Comparison of ENCODE assay signal across 1 cellular context in the genomic region with DNA sequence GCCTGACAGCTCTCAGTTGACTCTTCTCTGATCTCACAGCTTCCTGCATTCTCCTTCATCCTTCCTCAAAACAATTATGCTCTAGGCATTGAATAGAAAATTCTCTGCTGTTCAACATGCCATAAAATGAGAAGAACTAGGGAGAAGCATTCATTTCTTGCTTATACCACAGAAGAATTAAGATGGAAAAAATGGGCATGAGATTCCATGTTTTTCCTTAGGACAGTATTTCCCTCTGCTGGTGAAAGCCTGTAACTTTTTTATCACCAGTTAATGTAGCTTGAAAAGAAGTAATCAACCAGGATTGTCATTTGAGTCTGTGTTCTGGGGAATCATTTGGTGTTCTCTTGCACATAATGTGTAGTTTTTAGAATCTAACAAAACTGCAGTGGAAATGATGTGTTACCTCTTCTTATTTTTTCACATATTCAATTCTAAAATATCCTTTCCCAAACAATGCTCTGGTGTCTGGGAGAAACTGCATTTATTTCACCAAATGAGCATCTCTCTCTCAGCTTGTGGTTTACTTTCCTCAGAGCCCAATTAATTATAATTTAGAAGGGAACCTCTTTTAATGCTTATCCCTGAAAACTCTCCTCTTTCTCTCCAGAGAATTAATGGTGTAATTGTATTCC.
TF ChIP-seq lines count a peak whose summit lies in the region.

No MANE protein-coding gene starts in this region.

TF ChIP-seq in WTC11, 78 proteins besides CTCF, POLR2A, EP300 and RAD21:
- TF ChIP-seq, protein P1, sequence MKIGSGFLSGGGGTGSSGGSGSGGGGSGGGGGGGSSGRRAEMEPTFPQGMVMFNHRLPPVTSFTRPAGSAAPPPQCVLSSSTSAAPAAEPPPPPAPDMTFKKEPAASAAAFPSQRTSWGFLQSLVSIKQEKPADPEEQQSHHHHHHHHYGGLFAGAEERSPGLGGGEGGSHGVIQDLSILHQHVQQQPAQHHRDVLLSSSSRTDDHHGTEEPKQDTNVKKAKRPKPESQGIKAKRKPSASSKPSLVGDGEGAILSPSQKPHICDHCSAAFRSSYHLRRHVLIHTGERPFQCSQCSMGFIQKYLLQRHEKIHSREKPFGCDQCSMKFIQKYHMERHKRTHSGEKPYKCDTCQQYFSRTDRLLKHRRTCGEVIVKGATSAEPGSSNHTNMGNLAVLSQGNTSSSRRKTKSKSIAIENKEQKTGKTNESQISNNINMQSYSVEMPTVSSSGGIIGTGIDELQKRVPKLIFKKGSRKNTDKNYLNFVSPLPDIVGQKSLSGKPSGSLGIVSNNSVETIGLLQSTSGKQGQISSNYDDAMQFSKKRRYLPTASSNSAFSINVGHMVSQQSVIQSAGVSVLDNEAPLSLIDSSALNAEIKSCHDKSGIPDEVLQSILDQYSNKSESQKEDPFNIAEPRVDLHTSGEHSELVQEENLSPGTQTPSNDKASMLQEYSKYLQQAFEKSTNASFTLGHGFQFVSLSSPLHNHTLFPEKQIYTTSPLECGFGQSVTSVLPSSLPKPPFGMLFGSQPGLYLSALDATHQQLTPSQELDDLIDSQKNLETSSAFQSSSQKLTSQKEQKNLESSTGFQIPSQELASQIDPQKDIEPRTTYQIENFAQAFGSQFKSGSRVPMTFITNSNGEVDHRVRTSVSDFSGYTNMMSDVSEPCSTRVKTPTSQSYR (CRISPR knock-in tag; IDR thresholded peaks at IDR 0.05), result no peak
- TF ChIP-seq, protein P2, sequence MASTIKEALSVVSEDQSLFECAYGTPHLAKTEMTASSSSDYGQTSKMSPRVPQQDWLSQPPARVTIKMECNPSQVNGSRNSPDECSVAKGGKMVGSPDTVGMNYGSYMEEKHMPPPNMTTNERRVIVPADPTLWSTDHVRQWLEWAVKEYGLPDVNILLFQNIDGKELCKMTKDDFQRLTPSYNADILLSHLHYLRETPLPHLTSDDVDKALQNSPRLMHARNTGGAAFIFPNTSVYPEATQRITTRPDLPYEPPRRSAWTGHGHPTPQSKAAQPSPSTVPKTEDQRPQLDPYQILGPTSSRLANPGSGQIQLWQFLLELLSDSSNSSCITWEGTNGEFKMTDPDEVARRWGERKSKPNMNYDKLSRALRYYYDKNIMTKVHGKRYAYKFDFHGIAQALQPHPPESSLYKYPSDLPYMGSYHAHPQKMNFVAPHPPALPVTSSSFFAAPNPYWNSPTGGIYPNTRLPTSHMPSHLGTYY (CRISPR knock-in tag; IDR thresholded peaks at IDR 0.05), result no peak
- TF ChIP-seq, protein P3, sequence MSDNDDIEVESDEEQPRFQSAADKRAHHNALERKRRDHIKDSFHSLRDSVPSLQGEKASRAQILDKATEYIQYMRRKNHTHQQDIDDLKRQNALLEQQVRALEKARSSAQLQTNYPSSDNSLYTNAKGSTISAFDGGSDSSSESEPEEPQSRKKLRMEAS (CRISPR knock-in tag; IDR thresholded peaks at IDR 0.05), result no peak
- TF ChIP-seq, protein P4, sequence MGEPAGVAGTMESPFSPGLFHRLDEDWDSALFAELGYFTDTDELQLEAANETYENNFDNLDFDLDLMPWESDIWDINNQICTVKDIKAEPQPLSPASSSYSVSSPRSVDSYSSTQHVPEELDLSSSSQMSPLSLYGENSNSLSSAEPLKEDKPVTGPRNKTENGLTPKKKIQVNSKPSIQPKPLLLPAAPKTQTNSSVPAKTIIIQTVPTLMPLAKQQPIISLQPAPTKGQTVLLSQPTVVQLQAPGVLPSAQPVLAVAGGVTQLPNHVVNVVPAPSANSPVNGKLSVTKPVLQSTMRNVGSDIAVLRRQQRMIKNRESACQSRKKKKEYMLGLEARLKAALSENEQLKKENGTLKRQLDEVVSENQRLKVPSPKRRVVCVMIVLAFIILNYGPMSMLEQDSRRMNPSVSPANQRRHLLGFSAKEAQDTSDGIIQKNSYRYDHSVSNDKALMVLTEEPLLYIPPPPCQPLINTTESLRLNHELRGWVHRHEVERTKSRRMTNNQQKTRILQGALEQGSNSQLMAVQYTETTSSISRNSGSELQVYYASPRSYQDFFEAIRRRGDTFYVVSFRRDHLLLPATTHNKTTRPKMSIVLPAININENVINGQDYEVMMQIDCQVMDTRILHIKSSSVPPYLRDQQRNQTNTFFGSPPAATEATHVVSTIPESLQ (CRISPR knock-in tag; IDR thresholded peaks at IDR 0.05), result no peak
- no peak for TF ChIP-seq RELA (CRISPR knock-in tag; IDR thresholded peaks at IDR 0.05; ENCODE audit: borderline replicate concordance)
- TF ChIP-seq ZBTB21 (CRISPR knock-in tag; IDR thresholded peaks at IDR 0.05; ENCODE audit: borderline replicate concordance), result no peak
- TF ChIP-seq, protein P5, sequence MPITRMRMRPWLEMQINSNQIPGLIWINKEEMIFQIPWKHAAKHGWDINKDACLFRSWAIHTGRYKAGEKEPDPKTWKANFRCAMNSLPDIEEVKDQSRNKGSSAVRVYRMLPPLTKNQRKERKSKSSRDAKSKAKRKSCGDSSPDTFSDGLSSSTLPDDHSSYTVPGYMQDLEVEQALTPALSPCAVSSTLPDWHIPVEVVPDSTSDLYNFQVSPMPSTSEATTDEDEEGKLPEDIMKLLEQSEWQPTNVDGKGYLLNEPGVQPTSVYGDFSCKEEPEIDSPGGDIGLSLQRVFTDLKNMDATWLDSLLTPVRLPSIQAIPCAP (CRISPR knock-in tag; IDR thresholded peaks at IDR 0.05), result no peak
- TF ChIP-seq, protein P6, sequence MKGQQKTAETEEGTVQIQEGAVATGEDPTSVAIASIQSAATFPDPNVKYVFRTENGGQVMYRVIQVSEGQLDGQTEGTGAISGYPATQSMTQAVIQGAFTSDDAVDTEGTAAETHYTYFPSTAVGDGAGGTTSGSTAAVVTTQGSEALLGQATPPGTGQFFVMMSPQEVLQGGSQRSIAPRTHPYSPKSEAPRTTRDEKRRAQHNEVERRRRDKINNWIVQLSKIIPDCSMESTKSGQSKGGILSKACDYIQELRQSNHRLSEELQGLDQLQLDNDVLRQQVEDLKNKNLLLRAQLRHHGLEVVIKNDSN (CRISPR knock-in tag; IDR thresholded peaks at IDR 0.05), result no peak
- TF ChIP-seq ETV6 (CRISPR knock-in tag; IDR thresholded peaks at IDR 0.05), result no peak
- TF ChIP-seq, protein P7, sequence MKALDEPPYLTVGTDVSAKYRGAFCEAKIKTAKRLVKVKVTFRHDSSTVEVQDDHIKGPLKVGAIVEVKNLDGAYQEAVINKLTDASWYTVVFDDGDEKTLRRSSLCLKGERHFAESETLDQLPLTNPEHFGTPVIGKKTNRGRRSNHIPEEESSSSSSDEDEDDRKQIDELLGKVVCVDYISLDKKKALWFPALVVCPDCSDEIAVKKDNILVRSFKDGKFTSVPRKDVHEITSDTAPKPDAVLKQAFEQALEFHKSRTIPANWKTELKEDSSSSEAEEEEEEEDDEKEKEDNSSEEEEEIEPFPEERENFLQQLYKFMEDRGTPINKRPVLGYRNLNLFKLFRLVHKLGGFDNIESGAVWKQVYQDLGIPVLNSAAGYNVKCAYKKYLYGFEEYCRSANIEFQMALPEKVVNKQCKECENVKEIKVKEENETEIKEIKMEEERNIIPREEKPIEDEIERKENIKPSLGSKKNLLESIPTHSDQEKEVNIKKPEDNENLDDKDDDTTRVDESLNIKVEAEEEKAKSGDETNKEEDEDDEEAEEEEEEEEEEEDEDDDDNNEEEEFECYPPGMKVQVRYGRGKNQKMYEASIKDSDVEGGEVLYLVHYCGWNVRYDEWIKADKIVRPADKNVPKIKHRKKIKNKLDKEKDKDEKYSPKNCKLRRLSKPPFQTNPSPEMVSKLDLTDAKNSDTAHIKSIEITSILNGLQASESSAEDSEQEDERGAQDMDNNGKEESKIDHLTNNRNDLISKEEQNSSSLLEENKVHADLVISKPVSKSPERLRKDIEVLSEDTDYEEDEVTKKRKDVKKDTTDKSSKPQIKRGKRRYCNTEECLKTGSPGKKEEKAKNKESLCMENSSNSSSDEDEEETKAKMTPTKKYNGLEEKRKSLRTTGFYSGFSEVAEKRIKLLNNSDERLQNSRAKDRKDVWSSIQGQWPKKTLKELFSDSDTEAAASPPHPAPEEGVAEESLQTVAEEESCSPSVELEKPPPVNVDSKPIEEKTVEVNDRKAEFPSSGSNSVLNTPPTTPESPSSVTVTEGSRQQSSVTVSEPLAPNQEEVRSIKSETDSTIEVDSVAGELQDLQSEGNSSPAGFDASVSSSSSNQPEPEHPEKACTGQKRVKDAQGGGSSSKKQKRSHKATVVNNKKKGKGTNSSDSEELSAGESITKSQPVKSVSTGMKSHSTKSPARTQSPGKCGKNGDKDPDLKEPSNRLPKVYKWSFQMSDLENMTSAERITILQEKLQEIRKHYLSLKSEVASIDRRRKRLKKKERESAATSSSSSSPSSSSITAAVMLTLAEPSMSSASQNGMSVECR (CRISPR knock-in tag; IDR thresholded peaks at IDR 0.05; ENCODE audit: borderline replicate concordance), result no peak
- TF ChIP-seq JAZF1 (CRISPR knock-in tag; IDR thresholded peaks at IDR 0.05), result no peak
- TF ChIP-seq RORB (CRISPR knock-in tag; IDR thresholded peaks at IDR 0.05), result no peak
- TF ChIP-seq SOX15 (CRISPR knock-in tag; IDR thresholded peaks at IDR 0.05), result no peak
- TF ChIP-seq, protein P8, sequence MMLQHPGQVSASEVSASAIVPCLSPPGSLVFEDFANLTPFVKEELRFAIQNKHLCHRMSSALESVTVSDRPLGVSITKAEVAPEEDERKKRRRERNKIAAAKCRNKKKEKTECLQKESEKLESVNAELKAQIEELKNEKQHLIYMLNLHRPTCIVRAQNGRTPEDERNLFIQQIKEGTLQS (CRISPR knock-in tag; conservative IDR thresholded peaks at IDR 0.05), result no peak
- TF ChIP-seq ZNF423 (CRISPR knock-in tag; IDR thresholded peaks at IDR 0.05), result no peak
- TF ChIP-seq GTF2I (CRISPR knock-in tag; conservative IDR thresholded peaks at IDR 0.05), result no peak
- TF ChIP-seq NR3C1 (CRISPR knock-in tag; conservative IDR thresholded peaks at IDR 0.05; ENCODE audit: low read depth), result no peak
